9 cellular contexts compared by ENCODE assay signal in genomic region chr6:50815436-50816114, GRCh38. TPM values are rescaled to one million over a fixed set of nuclear protein-coding genes. Genes with fewer than 3 reads are reported as not detected.
DNase-seq lines count a peak whose midpoint lies in the region; ATAC-seq and TF ChIP-seq lines count a peak whose summit lies in the region.
"Had no signal": no experiment of that assay in that cellular context is flagged by ENCODE, and none has a peak within 500 bp of the region (broad histone marks: within the 10 kb centered on the region; RNA-seq: fewer than 3 reads in every experiment).

No MANE protein-coding gene starts in this region.

- H3K4me3 ChIP-seq in Karpas-422 (ENCODE audit: low read length), result peak overlapping the region; percentile 44
- H3K4me3 ChIP-seq in mucosa of rectum (ENCODE audit: low read length in 2 of 2), result peak overlapping the region; percentile 67 to 87
- no peak overlapping the region for H3K4me3 ChIP-seq in ovary
- H3K4me3 ChIP-seq in uterus, result peak overlapping the region in 1 of 2 donors; percentile 21

- H2AFZ ChIP-seq in Karpas-422 (ENCODE audit: low read length), result peak overlapping the region; percentile 61

- TF ChIP-seq CTCF in brain (conservative IDR thresholded peaks at IDR 0.05) (peak in 1 of 2 experiments; percentile 68), ovary (IDR thresholded peaks at IDR 0.05) (no peak), uterus (IDR thresholded peaks at IDR 0.05) (no peak)

- H3K27me3 Mint-ChIP-seq in brain, result peaks cover 83% of the 10 kb centered on the region

- H3K79me2 ChIP-seq in Karpas-422 (ENCODE audit: low read length), result no peaks in the 10 kb centered on the region

- peak overlapping the region; percentile 81 to 91 (median 89) for H3K4me3 Mint-ChIP-seq in brain

- peak; percentile 45 for ATAC-seq in GM21619 (IDR thresholded peaks at IDR 0.05; ENCODE audit: unreplicated experiment)

- DNase-seq in SHP77 (lab: John Stamatoyannopoulos, UW) (peak; percentile 15 to 21), SHP77 treated with DMSO at 0.1 percent for 48 hours (lab: John Stamatoyannopoulos, UW) (no peak), Karpas-422 (peak; percentile 41), ovary (no peak), uterus (no peak)

- TF ChIP-seq POLR2A in ovary (IDR thresholded peaks at IDR 0.05), result no peak
- no peak for TF ChIP-seq POLR2A in uterus (IDR thresholded peaks at IDR 0.05)

- WGBS in ovary, 3 donors, result 2 to 4% (median 3%) methylated on average over 16 of the region's 16 CpGs

- H3K9me3 Mint-ChIP-seq in brain, result peaks cover 0 to 6% (median 2%) of the 10 kb centered on the region in 5 experiments

- H3K9me3 ChIP-seq in Karpas-422 (ENCODE audit: low read length) (no peaks in the 10 kb centered on the region), mucosa of rectum (ENCODE audit: control insufficient read depth in 2 of 2, low read length in 2 of 2) (no peaks in the 10 kb centered on the region), ovary (no peaks in the 10 kb centered on the region), uterus (no peaks in the 10 kb centered on the region)

- intact Hi-C loops in ovary (cut with DNase I) (no loop called here), uterus (cut with DNase I; ENCODE audit: low total_unique reads) (no loop called here)

- H3K9ac ChIP-seq in Karpas-422 (ENCODE audit: low read length) (0 out of 2 replicates have a peak overlapping the region, but pooled peaks have one; percentile 2), mucosa of rectum (ENCODE audit: low read depth in 1 of 2, low read length in 2 of 2) (no peak overlapping the region)

- peaks cover 16% of the 10 kb centered on the region for H3K4me1 Mint-ChIP-seq in brain

- no peaks in the 10 kb centered on the region for H3K27me3 ChIP-seq in Karpas-422 (ENCODE audit: low read length)
- H3K27me3 ChIP-seq in mucosa of rectum (ENCODE audit: control insufficient read depth in 2 of 2, insufficient read depth in 2 of 2, low read length in 2 of 2), result peaks cover 25 to 31% of the 10 kb centered on the region in 2 donors
- no peaks in the 10 kb centered on the region for H3K27me3 ChIP-seq in ovary
- peaks cover 0 to 36% of the 10 kb centered on the region in 2 donors for H3K27me3 ChIP-seq in uterus

- H3K9me2 ChIP-seq in Karpas-422 (replicated peaks; ENCODE audit: insufficient read depth, low read length), result no peaks in the 10 kb centered on the region

- H4K20me1 ChIP-seq in Karpas-422 (ENCODE audit: insufficient read depth, low read depth, low read length), result no peaks in the 10 kb centered on the region

- no peak for TF ChIP-seq EP300 in ovary (IDR thresholded peaks at IDR 0.05)

- H3K27ac Mint-ChIP-seq in brain, result peak overlapping the region in 2 of 5 experiments; percentile 46 to 56

- no peaks in the 10 kb centered on the region for H3K36me3 Mint-ChIP-seq in brain

- H3K4me1 ChIP-seq in Karpas-422 (ENCODE audit: low read length) (peaks cover 5% of the 10 kb centered on the region; the same call in 1 of the 2 replicates), mucosa of rectum (ENCODE audit: control insufficient read depth in 2 of 2, insufficient read depth in 2 of 2, low read length in 2 of 2) (peaks cover 0 to 2% of the 10 kb centered on the region in 2 donors), ovary (ENCODE audit: insufficient read depth) (peaks cover 3% of the 10 kb centered on the region), uterus (peaks cover 0 to 7% of the 10 kb centered on the region in 2 donors)

- H3K27ac ChIP-seq in Karpas-422 (ENCODE audit: low read length) (no peak overlapping the region), mucosa of rectum (ENCODE audit: low read depth in 2 of 2, low read length in 2 of 2) (no peak overlapping the region), ovary (no peak overlapping the region), uterus (no peak overlapping the region)

- no peaks in the 10 kb centered on the region for H3K36me3 ChIP-seq in Karpas-422 (ENCODE audit: insufficient read depth, low read length)
- no peaks in the 10 kb centered on the region for H3K36me3 ChIP-seq in mucosa of rectum (ENCODE audit: control insufficient read depth in 2 of 2, insufficient read depth in 2 of 2, low read length in 2 of 2)
- H3K36me3 ChIP-seq in ovary, result no peaks in the 10 kb centered on the region
- H3K36me3 ChIP-seq in uterus, result no peaks in the 10 kb centered on the region

- peak overlapping the region; percentile 62 for H3K4me2 ChIP-seq in Karpas-422 (ENCODE audit: low read depth, low read length, poor library complexity, severe bottlenecking)

RNA-seq across cellular contexts. Expression of gene TFAP2B, which starts 3.1 kb away (rescaled TPM):
- not detected in 2 replicates for total RNA-seq in Karpas-422 (2014; rRNA removed; shearing (Covaris generic); ENCODE audit: low replicate concordance)
- not detected for polyA plus RNA-seq in brain (ENCODE audit: insufficient read depth, low read depth, low replicate concordance)
- total RNA-seq in ovary, result not detected
- not detected for polyA plus RNA-seq in ovary
- total RNA-seq in uterus, result under 1 TPM in 1 of 4 donors, not detected in 3; 0.41 TPM
- total RNA-seq: pulmonary artery endothelial cell had no signal

Comparison
In these comparisons a context has a peak if more than half of its experiments do, and no peak if none do; other contexts are left out.
1. DNase-seq: peak in SHP77 (2 of 2) and Karpas-422 (single experiment); none in SHP77 treated with DMSO at 0.1 percent for 48 hours (single experiment), ovary (0 of 5) and uterus (0 of 2).